Comparison of ENCODE assay signal across 10 cellular contexts in genomic region chr1:25294889-25295790, GRCh38. TPM values are rescaled to one million over a fixed set of nuclear protein-coding genes. Genes with fewer than 3 reads are reported as not detected.
A peak's percentile ranks its signal among the peaks of the same experiment; 100 is the strongest.
DNase-seq lines count a peak whose midpoint lies in the region; ATAC-seq, FAIRE-seq and TF ChIP-seq lines count a peak whose summit lies in the region.
"Not testable (repeated sequence)": the region's sequence is repeated elsewhere in the genome, so short reads cannot be mapped to it uniquely, and the experiment has no call there.
"Had no signal": no experiment of that assay in that cellular context is flagged by ENCODE, and none has a peak within 500 bp of the region (broad histone marks: within the 10 kb centered on the region; RNA-seq: fewer than 3 reads in every experiment).

No MANE protein-coding gene starts in this region.

- H3K4ac ChIP-seq in H1 (replicated peaks; ENCODE audit: insufficient read length, low read depth, low read length): not testable (repeated sequence)

- H3K27ac ChIP-seq in astrocyte (ENCODE audit: low read depth, low read length); H1 (ENCODE audit: low read depth, low read length): not testable (repeated sequence)

- not testable (repeated sequence) for H2BK5ac ChIP-seq in H1 (ENCODE audit: low read depth, low read length)

- not testable (repeated sequence) for H4K5ac ChIP-seq in H1 (ENCODE audit: insufficient read length, low read depth, low read length)

- H3K79me1 ChIP-seq in H1 (ENCODE audit: low read depth, low read length): not testable (repeated sequence)

- not testable (repeated sequence) for TF ChIP-seq RAD21 in H1 (IDR thresholded peaks at IDR 0.05 in 1 of 2, conservative IDR thresholded peaks at IDR 0.05 in 1 of 2; ENCODE audit: low read depth in 2 of 2, low read length in 2 of 2)

- not testable (repeated sequence) for H3K27me3 Mint-ChIP-seq in T-helper 1 cell treated with Interleukin-12 subunit alpha and Interleukin-12 subunit beta and Interleukin-4 antibody, amounts not matched to agents 30 μg/mL and 1 μg/mL, for 36 hours (ENCODE audit: low read depth); astrocyte (ENCODE audit: low read depth, unreplicated experiment); naive B cell; stimulated activated naive B cell treated with anti-CD40 and anti-IgM and Interleukin-4, amounts not matched to agents 10 μg/mL and 1 μg/mL and 100 μg/mL, for 72 hours

- not testable (repeated sequence) for H3K36me3 Mint-ChIP-seq in T-helper 1 cell treated with Interleukin-12 subunit alpha and Interleukin-12 subunit beta and Interleukin-4 antibody, amounts not matched to agents 30 μg/mL and 1 μg/mL, for 36 hours (ENCODE audit: low read depth); astrocyte (ENCODE audit: low read depth, unreplicated experiment); naive B cell; stimulated activated naive B cell treated with anti-CD40 and anti-IgM and Interleukin-4, amounts not matched to agents 10 μg/mL and 1 μg/mL and 100 μg/mL, for 72 hours

- POLR2A ChIA-PET in H1 (lab: Charles Lee; ENCODE audit: partially characterized antibody): not testable (repeated sequence)

- not testable (repeated sequence) for H4K20me1 ChIP-seq in astrocyte (ENCODE audit: insufficient read depth, low read length); H1 (replicated peaks in 1 of 2; ENCODE audit: control insufficient read depth in 1 of 2, insufficient read depth in 2 of 2, low read length in 2 of 2)

- not testable (repeated sequence) for H2BK120ac ChIP-seq in H1 (replicated peaks; ENCODE audit: low read depth, low read length)

- not testable (repeated sequence) for H3K36me3 ChIP-seq in astrocyte (ENCODE audit: insufficient read depth, low read length); H1 (ENCODE audit: control insufficient read depth in 2 of 4, insufficient read depth in 4 of 4, low read length in 3 of 4)

- not testable (repeated sequence) for H2AK5ac ChIP-seq in H1 (ENCODE audit: low read depth, low read length)

- H3K18ac ChIP-seq in H1 (ENCODE audit: extremely low read depth, low read length): not testable (repeated sequence)

- not testable (repeated sequence) for TF ChIP-seq CTCF in astrocyte (IDR thresholded peaks at IDR 0.05; ENCODE audit: insufficient read depth, low read depth, low read length); H1 (IDR thresholded peaks at IDR 0.05; ENCODE audit: control extremely low read depth in 1 of 3, insufficient read depth in 1 of 3, low read depth in 1 of 3, low read length in 3 of 3)

- H2BK20ac ChIP-seq in H1 (ENCODE audit: low read length): not testable (repeated sequence)

- not testable (repeated sequence) for H3K23ac ChIP-seq in H1 (ENCODE audit: insufficient read length)

- not testable (repeated sequence) for H4K91ac ChIP-seq in H1 (replicated peaks; ENCODE audit: insufficient read length, low read length)

- intact Hi-C loops in Right ventricle myocardium superior (cut with DNase I): not testable (repeated sequence)

- CTCF ChIA-PET in H1 (lab: Charles Lee; ENCODE audit: partially characterized antibody): not testable (repeated sequence)

- peak; percentile 40 for FAIRE-seq in HTR-8/SVneo (lab: Jason Lieb, UNC)
- FAIRE-seq in astrocyte (lab: Jason Lieb, UNC): peak; percentile 60
- FAIRE-seq in H1 (lab: Jason Lieb, UNC): peak; percentile 76

- H3K9me3 Mint-ChIP-seq in T-helper 1 cell treated with Interleukin-12 subunit alpha and Interleukin-12 subunit beta and Interleukin-4 antibody, amounts not matched to agents 30 μg/mL and 1 μg/mL, for 36 hours; astrocyte (ENCODE audit: unreplicated experiment); naive B cell; stimulated activated naive B cell treated with anti-CD40 and anti-IgM and Interleukin-4, amounts not matched to agents 10 μg/mL and 1 μg/mL and 100 μg/mL, for 72 hours: not testable (repeated sequence)

- ATAC-seq in Right ventricle myocardium superior (ENCODE audit: poor library complexity) (peak; percentile 56), naive B cell (ENCODE audit: low read depth in 2 of 2) (peak; percentile 51 to 66)
- ATAC-seq in stimulated activated naive B cell treated with anti-CD40 and anti-IgM and Interleukin-4, amounts not matched to agents 10 μg/mL and 1 μg/mL and 100 μg/mL, for 72 hours (replicated peaks): peak; percentile 68 to 81

- DNase-seq in HTR-8/SVneo (ENCODE audit: insufficient read length, low spot score); astrocyte (ENCODE audit: low read depth); H1 (ENCODE audit: low read depth in 1 of 2, low spot score in 2 of 2); Right ventricle myocardium superior; stimulated activated naive B cell treated with anti-CD40 and anti-IgM and Interleukin-4, amounts not matched to agents 10 μg/mL and 1 μg/mL and 100 μg/mL, for 72 hours: not testable (repeated sequence)
- DNase-seq in naive B cell: peak; percentile 1

- not testable (repeated sequence) for H3K4me3 Mint-ChIP-seq in T-helper 1 cell treated with Interleukin-12 subunit alpha and Interleukin-12 subunit beta and Interleukin-4 antibody, amounts not matched to agents 30 μg/mL and 1 μg/mL, for 36 hours; astrocyte (ENCODE audit: unreplicated experiment); stimulated activated naive B cell treated with anti-CD40 and anti-IgM and Interleukin-4, amounts not matched to agents 10 μg/mL and 1 μg/mL and 100 μg/mL, for 72 hours
- H3K4me3 Mint-ChIP-seq in naive B cell: peak overlapping the region in 1 of 8 donors; percentile 9

- not testable (repeated sequence) for H3K4me1 Mint-ChIP-seq in T-helper 1 cell treated with Interleukin-12 subunit alpha and Interleukin-12 subunit beta and Interleukin-4 antibody, amounts not matched to agents 30 μg/mL and 1 μg/mL, for 36 hours (ENCODE audit: low read depth); astrocyte (ENCODE audit: low read depth, unreplicated experiment); naive B cell; stimulated activated naive B cell treated with anti-CD40 and anti-IgM and Interleukin-4, amounts not matched to agents 10 μg/mL and 1 μg/mL and 100 μg/mL, for 72 hours

- TF ChIP-seq EP300 in H1 (IDR thresholded peaks at IDR 0.05; ENCODE audit: borderline replicate concordance in 1 of 2, low read depth in 2 of 2, low read length in 2 of 2): not testable (repeated sequence)

- not testable (repeated sequence) for H3K14ac ChIP-seq in H1 (ENCODE audit: insufficient read length)

- not testable (repeated sequence) for TF ChIP-seq POLR2A in H1 (IDR thresholded peaks at IDR 0.05; ENCODE audit: control extremely low read depth in 1 of 2, low read depth in 2 of 2, low read length in 2 of 2)

- not testable (repeated sequence) for H3K4me2 ChIP-seq in astrocyte (ENCODE audit: low read length); H1 (ENCODE audit: insufficient read depth in 1 of 2, low read depth in 2 of 2, low read length in 2 of 2)

- peak overlapping the region; percentile 50 for H3K27ac Mint-ChIP-seq in T-helper 1 cell treated with Interleukin-12 subunit alpha and Interleukin-12 subunit beta and Interleukin-4 antibody, amounts not matched to agents 30 μg/mL and 1 μg/mL, for 36 hours
- not testable (repeated sequence) for H3K27ac Mint-ChIP-seq in astrocyte (ENCODE audit: unreplicated experiment); stimulated activated naive B cell treated with anti-CD40 and anti-IgM and Interleukin-4, amounts not matched to agents 10 μg/mL and 1 μg/mL and 100 μg/mL, for 72 hours
- H3K27ac Mint-ChIP-seq in naive B cell: peak overlapping the region in 2 of 6 donors; percentile 47 to 57

- not testable (repeated sequence) for H3K23me2 ChIP-seq in H1 (ENCODE audit: low read depth, low read length)

- H3K27me3 ChIP-seq in astrocyte (ENCODE audit: insufficient read depth, low read length); H1 (replicated peaks in 1 of 4; ENCODE audit: control insufficient read depth in 3 of 4, extremely low read depth in 1 of 4, insufficient read depth in 3 of 4, low read length in 3 of 4): not testable (repeated sequence)

- not testable (repeated sequence) for H3K9ac ChIP-seq in astrocyte (ENCODE audit: low read length); H1 (replicated peaks in 1 of 4; ENCODE audit: extremely low read depth in 1 of 4, low read depth in 3 of 4, low read length in 3 of 4)

- H3K56ac ChIP-seq in H1 (replicated peaks; ENCODE audit: insufficient read length, low read depth, low read length): not testable (repeated sequence)

- not testable (repeated sequence) for H3K4me3 ChIP-seq in astrocyte (ENCODE audit: insufficient read depth, low read depth, low read length); H1 (ENCODE audit: extremely low read depth in 1 of 4, insufficient read depth in 2 of 4, low read depth in 3 of 4, low read length in 4 of 4)

- WGBS in H1 (ENCODE audit: extremely low coverage in 1 of 2, insufficient coverage in 1 of 2, insufficient read length in 1 of 2, insufficient replicate concordance in 2 of 2, low coverage in 1 of 2, low lambda C conversion rate in 2 of 2, missing lambda C conversion rate in 1 of 2), 2 experiments: 83% methylated on average over 5 of the region's 14 CpGs; no CpG with 5 or more reads in 1 of the 2 experiments

- not testable (repeated sequence) for H3K79me2 ChIP-seq in astrocyte (ENCODE audit: insufficient read depth, low read length); H1 (ENCODE audit: control insufficient read depth in 1 of 2, insufficient read depth in 2 of 2, low read length in 2 of 2)

- H3K9me3 ChIP-seq in astrocyte (ENCODE audit: insufficient read depth, low read depth, low read length); H1 (ENCODE audit: insufficient read depth in 2 of 2, low read depth in 1 of 2, low read length in 1 of 2): not testable (repeated sequence)

- H4K8ac ChIP-seq in H1 (ENCODE audit: extremely low read depth, insufficient read depth, low read length): not testable (repeated sequence)

- H2AFZ ChIP-seq in astrocyte (ENCODE audit: low read depth, low read length); H1 (ENCODE audit: low read length): not testable (repeated sequence)

- not testable (repeated sequence) for H2BK15ac ChIP-seq in H1 (ENCODE audit: low read length)

- not testable (repeated sequence) for H2BK12ac ChIP-seq in H1 (ENCODE audit: low read depth, low read length)

- not testable (repeated sequence) for H3K4me1 ChIP-seq in astrocyte (ENCODE audit: insufficient read depth, low read length); H1 (replicated peaks in 1 of 4; ENCODE audit: control insufficient read depth in 3 of 4, insufficient read depth in 4 of 4, low read length in 3 of 4)

RNA-seq across cellular contexts. Expression of gene RHD, which starts 22.8 kb away (rescaled TPM):
- not detected in 2 replicates for total RNA-seq in astrocyte
- total RNA-seq in H1 (2021; fragmentation: NEBNext Ultra II Directional; extraction: Animal tissue kit (Norgen Biotek cat#: 25700)): not detected in 2 replicates
- 0.21 and 0.33 TPM in 2 replicates for polyA plus RNA-seq in H1 (2011; rRNA removed)
- polyA plus RNA-seq in H1 (2011; cell fraction: cytosol; rRNA removed): 0.08 TPM
- 0.13 TPM for polyA plus RNA-seq in H1 (2011; cell fraction: nucleus; rRNA removed)
- polyA plus RNA-seq in H1 (2012, experiment 1 of 2): 0.32 to 0.72 TPM (median 0.52 TPM) in 4 replicates
- 0.12 TPM for polyA plus RNA-seq in H1 (2012, experiment 2 of 2)
- polyA plus RNA-seq in H1 (2013, experiment 1 of 2): 0.02 TPM
- 0.04 TPM for polyA plus RNA-seq in H1 (2013, experiment 2 of 2)
- polyA minus RNA-seq in H1 (2011; rRNA and poly(A)+ RNA removed): 2.7 TPM in 1 of 2 replicates, not detected in the other
- not detected for polyA minus RNA-seq in H1 (2011; cell fraction: cytosol; rRNA and poly(A)+ RNA removed)
- polyA minus RNA-seq in H1 (2011; cell fraction: nucleus; rRNA and poly(A)+ RNA removed): not detected
- not detected for total RNA-seq in Right ventricle myocardium superior
- polyA plus RNA-seq in naive B cell (ENCODE audit: low read depth in 6 of 6): under 1 TPM in 5 of 6 donors, not detected in 1; 0.29 to 0.62 (median 0.39) TPM
- total RNA-seq: Caco-2; CD4-positive, alpha-beta T cell; HepG2 had no signal
- polyA plus RNA-seq: HepG2 had no signal

RNA-seq across cellular contexts. Expression of gene TMEM50A, which starts 43.0 kb away (rescaled TPM):
- 175 and 189 TPM in 2 replicates for total RNA-seq in astrocyte
- 92.3 and 98.6 TPM in 2 replicates for total RNA-seq in H1 (2021; fragmentation: NEBNext Ultra II Directional; extraction: Animal tissue kit (Norgen Biotek cat#: 25700))
- polyA plus RNA-seq in H1 (2011; rRNA removed): 67.4 and 111 TPM in 2 replicates
- polyA plus RNA-seq in H1 (2011; cell fraction: cytosol; rRNA removed): 93.0 TPM
- 11.8 TPM for polyA plus RNA-seq in H1 (2011; cell fraction: nucleus; rRNA removed)
- 73.5 to 100 TPM (median 80.5 TPM) in 4 replicates for polyA plus RNA-seq in H1 (2012, experiment 1 of 2)
- polyA plus RNA-seq in H1 (2012, experiment 2 of 2): 29.5 TPM
- 117 TPM for polyA plus RNA-seq in H1 (2013, experiment 1 of 2)
- polyA plus RNA-seq in H1 (2013, experiment 2 of 2): 121 TPM
- 24.4 and 27.0 TPM in 2 replicates for polyA minus RNA-seq in H1 (2011; rRNA and poly(A)+ RNA removed)
- 29.7 TPM for polyA minus RNA-seq in H1 (2011; cell fraction: cytosol; rRNA and poly(A)+ RNA removed)
- polyA minus RNA-seq in H1 (2011; cell fraction: nucleus; rRNA and poly(A)+ RNA removed): 16.1 TPM
- 73.5 TPM for total RNA-seq in Right ventricle myocardium superior
- 100 to 1,000 TPM; 123 to 151 (median 137) TPM for polyA plus RNA-seq in naive B cell (ENCODE audit: low read depth in 6 of 6)

RNA-seq across cellular contexts. Expression of gene RSRP1, which starts 47.9 kb away (rescaled TPM):
- 78.0 and 88.3 TPM in 2 replicates for total RNA-seq in astrocyte
- total RNA-seq in H1 (2021; fragmentation: NEBNext Ultra II Directional; extraction: Animal tissue kit (Norgen Biotek cat#: 25700)): 59.4 and 60.4 TPM in 2 replicates
- polyA plus RNA-seq in H1 (2011; rRNA removed): 32.9 and 38.2 TPM in 2 replicates
- polyA plus RNA-seq in H1 (2011; cell fraction: cytosol; rRNA removed): 66.1 TPM
- 111 TPM for polyA plus RNA-seq in H1 (2011; cell fraction: nucleus; rRNA removed)
- polyA plus RNA-seq in H1 (2012, experiment 1 of 2): 33.1 to 58.0 TPM (median 48.2 TPM) in 4 replicates
- 8.9 TPM for polyA plus RNA-seq in H1 (2012, experiment 2 of 2)
- polyA plus RNA-seq in H1 (2013, experiment 1 of 2): 57.6 TPM
- 50.1 TPM for polyA plus RNA-seq in H1 (2013, experiment 2 of 2)
- 37.6 and 38.0 TPM in 2 replicates for polyA minus RNA-seq in H1 (2011; rRNA and poly(A)+ RNA removed)
- polyA minus RNA-seq in H1 (2011; cell fraction: cytosol; rRNA and poly(A)+ RNA removed): 41.4 TPM
- 80.9 TPM for polyA minus RNA-seq in H1 (2011; cell fraction: nucleus; rRNA and poly(A)+ RNA removed)
- total RNA-seq in Right ventricle myocardium superior: 35.5 TPM
- 10 to 100 TPM; 34.2 to 78.0 (median 68.9) TPM for polyA plus RNA-seq in naive B cell (ENCODE audit: low read depth in 6 of 6)
